ENCODE assay signal across 19 cellular contexts in the genomic region with DNA sequence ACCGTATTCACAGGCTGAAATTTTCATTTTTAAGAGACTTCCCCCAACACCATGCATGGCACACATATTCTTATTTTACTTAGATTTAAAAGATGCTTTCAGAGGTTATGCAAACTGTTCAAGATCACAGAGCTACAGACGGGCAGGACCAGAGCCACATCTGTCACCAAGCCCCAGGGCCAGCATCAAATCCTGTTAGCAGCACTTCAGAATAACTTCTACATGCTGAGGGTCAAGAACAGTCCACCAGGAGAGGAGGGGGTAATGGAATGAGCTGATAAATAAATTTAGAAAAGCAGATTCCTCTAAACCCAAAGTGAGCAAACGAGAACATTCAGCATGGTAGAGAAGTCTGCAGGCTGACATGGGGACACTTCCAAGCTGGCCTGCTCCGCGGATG.
DNase-seq lines count a peak whose midpoint lies in the region; ATAC-seq and TF ChIP-seq lines count a peak whose summit lies in the region.
"Had no signal": no experiment of that assay in that cellular context is flagged by ENCODE, and none has a peak within 500 bp of the region (broad histone marks: within the 10 kb centered on the region; RNA-seq: fewer than 3 reads in every experiment).

No MANE protein-coding gene starts in this region.

- H3K4me3 Mint-ChIP-seq in neural crest cell = peak overlapping the region; percentile 54
- no peak overlapping the region for H3K4me3 Mint-ChIP-seq in type B pancreatic cell
- no peak overlapping the region for H3K4me3 Mint-ChIP-seq in immature natural killer cell
- H3K4me3 Mint-ChIP-seq: CD8-positive, alpha-beta T cell had no signal

- H3K4me2 ChIP-seq in hepatocyte = peak overlapping the region; percentile 18

- H3K4me1 Mint-ChIP-seq in neural crest cell (peaks cover 63% of the 10 kb centered on the region), type B pancreatic cell (ENCODE audit: unreplicated experiment) (peaks cover 59% of the 10 kb centered on the region), immature natural killer cell (no peaks in the 10 kb centered on the region)

- H3K4me3 ChIP-seq in cardiac muscle cell = no peak overlapping the region
- H3K4me3 ChIP-seq in hepatocyte = no peak overlapping the region
- H3K4me3 ChIP-seq: GM12878, GM23248, K562 had no signal

- intact Hi-C loops in Right ventricle myocardium inferior (cut with DNase I) = no loop called here

- H3K27me3 Mint-ChIP-seq in neural crest cell (ENCODE audit: low read depth) (no peaks in the 10 kb centered on the region), type B pancreatic cell (no peaks in the 10 kb centered on the region), immature natural killer cell (ENCODE audit: low read depth in 3 of 3) (peaks cover 0 to 4% (median under 1%) of the 10 kb centered on the region in 3 donors)

- H3K27me3 ChIP-seq in cardiac muscle cell (no peaks in the 10 kb centered on the region), hepatocyte (no peaks in the 10 kb centered on the region)
- H3K27me3 ChIP-seq: BE2C had no signal

- H3K27ac ChIP-seq in cardiac muscle cell (peak overlapping the region; percentile 27), hepatocyte (peak overlapping the region; percentile 44)
- H3K27ac ChIP-seq: GM23248 had no signal

- ATAC-seq in Right ventricle myocardium inferior = no peak
- ATAC-seq: CD8-positive, alpha-beta T cell; GM12878; K562 had no signal

- H3K36me3 ChIP-seq in cardiac muscle cell (no peaks in the 10 kb centered on the region), hepatocyte (replicated peaks; ENCODE audit: insufficient read depth, low read depth) (no peaks in the 10 kb centered on the region)
- H3K36me3 ChIP-seq: BE2C had no signal

- DNase-seq in cardiac muscle cell (ENCODE audit: low read depth in 1 of 2, low spot score in 1 of 2) (peak in 1 of 2 donors; percentile 43), Right ventricle myocardium inferior (ENCODE audit: missing footprints) (no peak), hepatocyte (ENCODE audit: low spot score) (no peak), neural crest cell (ENCODE audit: low read depth, low spot score) (no peak), type B pancreatic cell (ENCODE audit: extremely low spot score, unreplicated experiment) (no peak), immature natural killer cell (no peak), COLO668 (lab: John Stamatoyannopoulos, UW; ENCODE audit: unreplicated experiment) (no peak)
- DNase-seq in stimulated activated CD4-positive, alpha-beta T cell treated with anti-CD3 and anti-CD28 coated beads, Interleukin-1b, Interleukin-23, amount 100 ng/mL, for 48 hours = no peak
- DNase-seq: 8988T, BE2C, DND-41, GDM1, GM23248, NCI-H1436 treated with DMSO at 0.1 percent for 48 hours, NCI-H2029 treated with DMSO at 0.1 percent for 48 hours, NCI-H2171 treated with DMSO at 0.1 percent for 48 hours had no signal

- no peak for TF ChIP-seq CTCF in cardiac muscle cell (IDR thresholded peaks at IDR 0.05; ENCODE audit: low read depth, low read length)
- no peak for TF ChIP-seq CTCF in hepatocyte (IDR thresholded peaks at IDR 0.05; ENCODE audit: poor library complexity)
- TF ChIP-seq CTCF in neural crest cell (conservative IDR thresholded peaks at IDR 0.05) = no peak
- no peak for TF ChIP-seq CTCF in type B pancreatic cell (conservative IDR thresholded peaks at IDR 0.05)

- no peaks in the 10 kb centered on the region for H3K9me2 ChIP-seq in hepatocyte (replicated peaks; ENCODE audit: insufficient read depth)

- H3K27ac Mint-ChIP-seq in neural crest cell (ENCODE audit: unreplicated experiment) = no peak overlapping the region
- peak overlapping the region; percentile 1 for H3K27ac Mint-ChIP-seq in type B pancreatic cell
- H3K27ac Mint-ChIP-seq in immature natural killer cell = no peak overlapping the region
- H3K27ac Mint-ChIP-seq: CD8-positive, alpha-beta T cell had no signal

- H4K20me1 ChIP-seq in hepatocyte (ENCODE audit: insufficient read depth, poor library complexity, severe bottlenecking) = no peaks in the 10 kb centered on the region

- H2AFZ ChIP-seq in hepatocyte = no peak overlapping the region
- H2AFZ ChIP-seq: GM23248 had no signal

- H3K4me1 ChIP-seq in cardiac muscle cell (ENCODE audit: low read depth) = peaks cover 23% of the 10 kb centered on the region
- peaks cover 53% of the 10 kb centered on the region for H3K4me1 ChIP-seq in hepatocyte (ENCODE audit: insufficient read depth)

- WGBS in hepatocyte (ENCODE audit: low lambda C conversion rate, missing lambda C conversion rate) = 55% methylated on average over 5 of the region's 5 CpGs

- peaks cover 23% of the 10 kb centered on the region for H3K79me2 ChIP-seq in hepatocyte

- H3K9me3 ChIP-seq in cardiac muscle cell (ENCODE audit: low read depth) = no peaks in the 10 kb centered on the region
- no peaks in the 10 kb centered on the region for H3K9me3 ChIP-seq in hepatocyte (ENCODE audit: low read depth)
- H3K9me3 ChIP-seq: BE2C had no signal

- H3K36me3 Mint-ChIP-seq in neural crest cell (ENCODE audit: low read depth) (peaks cover 5% of the 10 kb centered on the region), type B pancreatic cell (peaks cover 13% of the 10 kb centered on the region), immature natural killer cell (no peaks in the 10 kb centered on the region)
- H3K36me3 Mint-ChIP-seq: CD8-positive, alpha-beta T cell had no signal

- H3K9me3 Mint-ChIP-seq in neural crest cell (no peaks in the 10 kb centered on the region), type B pancreatic cell (no peaks in the 10 kb centered on the region), immature natural killer cell (peaks cover 0 to 2% (median 0%) of the 10 kb centered on the region in 6 donors)
- H3K9me3 Mint-ChIP-seq: CD8-positive, alpha-beta T cell had no signal
